In genomic region chr11:104043678-104044239, GRCh38 we compare ENCODE assay signal across 18 cellular contexts. TPM values are rescaled to one million over a fixed set of nuclear protein-coding genes. Genes with fewer than 3 reads are reported as not detected.
DNase-seq lines count a peak whose midpoint lies in the region; ATAC-seq and TF ChIP-seq lines count a peak whose summit lies in the region.
"Had no signal": no experiment of that assay in that cellular context is flagged by ENCODE, and none has a peak within 500 bp of the region (broad histone marks: within the 10 kb centered on the region; RNA-seq: fewer than 3 reads in every experiment).

No MANE protein-coding gene starts in this region.

- peaks cover 8% of the 10 kb centered on the region for H3K4me1 Mint-ChIP-seq in neural crest cell

- H3K27ac Mint-ChIP-seq in neural crest cell (ENCODE audit: unreplicated experiment): peak overlapping the region; percentile 72
- no peak overlapping the region for H3K27ac Mint-ChIP-seq in activated naive CD4-positive, alpha-beta T cell treated with anti-CD3 and anti-CD28 coated beads, Interleukin-2, amount 50 U/mL, for 72 hours
- H3K27ac Mint-ChIP-seq: CD8-positive, alpha-beta T cell had no signal

- no peaks in the 10 kb centered on the region for H3K9me3 Mint-ChIP-seq in neural crest cell
- H3K9me3 Mint-ChIP-seq in activated naive CD4-positive, alpha-beta T cell treated with anti-CD3 and anti-CD28 coated beads, Interleukin-2, amount 50 U/mL, for 72 hours: peaks cover 0 to 5% of the 10 kb centered on the region in 2 donors
- H3K9me3 Mint-ChIP-seq: CD8-positive, alpha-beta T cell had no signal

- H3K27me3 Mint-ChIP-seq in neural crest cell (ENCODE audit: low read depth): no peaks in the 10 kb centered on the region

- ATAC-seq in HG02678 (IDR thresholded peaks at IDR 0.05; ENCODE audit: unreplicated experiment): no peak
- ATAC-seq in activated naive CD4-positive, alpha-beta T cell treated with anti-CD3 and anti-CD28 coated beads, Interleukin-2, amount 50 U/mL, for 72 hours: no peak
- ATAC-seq: CD8-positive, alpha-beta T cell; HepG2 had no signal

- H3K4me3 ChIP-seq in fibroblast of mammary gland (ENCODE audit: control insufficient read depth, low read depth, low read length): no peak overlapping the region
- H3K4me3 ChIP-seq: BLaER1, MG63 had no signal

- TF ChIP-seq CTCF in fibroblast of mammary gland (conservative IDR thresholded peaks at IDR 0.05; ENCODE audit: control insufficient read depth, insufficient read depth, low read depth, low read length) (no peak), neural crest cell (conservative IDR thresholded peaks at IDR 0.05) (no peak)

- H3K4me3 Mint-ChIP-seq in neural crest cell: no peak overlapping the region
- H3K4me3 Mint-ChIP-seq: CD8-positive, alpha-beta T cell had no signal

- no peaks in the 10 kb centered on the region for H3K36me3 Mint-ChIP-seq in neural crest cell (ENCODE audit: low read depth)
- no peaks in the 10 kb centered on the region for H3K36me3 Mint-ChIP-seq in activated naive CD4-positive, alpha-beta T cell treated with anti-CD3 and anti-CD28 coated beads, Interleukin-2, amount 50 U/mL, for 72 hours
- H3K36me3 Mint-ChIP-seq: CD8-positive, alpha-beta T cell had no signal

- DNase-seq in EH (ENCODE audit: low read depth): peak; percentile 15
- DNase-seq in NCI-H226: peak; percentile 57
- peak; percentile 14 for DNase-seq in fibroblast of mammary gland (ENCODE audit: low read depth)
- DNase-seq in neural crest cell (ENCODE audit: low read depth, low spot score): no peak
- no peak for DNase-seq in NCI-H1417 treated with DMSO at 0.1 percent for 48 hours (lab: John Stamatoyannopoulos, UW)
- no peak for DNase-seq in activated effector memory CD4-positive, alpha-beta T cell treated with anti-CD3 and anti-CD28 coated beads, Interleukin-2, amount 50 U/mL, for 16 hours
- DNase-seq in activated naive CD4-positive, alpha-beta T cell treated with anti-CD3 and anti-CD28 coated beads, Interleukin-2, amount 50 U/mL, for 72 hours (ENCODE audit: low spot score in 2 of 2): no peak
- DNase-seq: CD8-positive, alpha-beta T cell; MG63; NCI-H1105 treated with DMSO at 0.1 percent for 48 hours; NCI-H2029; NCI-H2171; NCI-H446 treated with DMSO at 0.1 percent for 48 hours; RPMI8226 had no signal

RNA-seq across cellular contexts. Expression of gene DDI1, which starts 7.3 kb away (rescaled TPM):
- total RNA-seq in neural crest cell: not detected in 2 replicates
- not detected for total RNA-seq in activated naive CD4-positive, alpha-beta T cell treated with anti-CD3 and anti-CD28 coated beads, Interleukin-2, amount 50 U/mL, for 72 hours
- total RNA-seq: CD8-positive, alpha-beta T cell; G401; HepG2 had no signal

Comparison
In these comparisons a context has a peak if more than half of its experiments do, and no peak if none do; other contexts are left out.
1. DNase-seq: peak in EH (single experiment), NCI-H226 (single experiment) and fibroblast of mammary gland (single experiment); none in neural crest cell (single experiment), NCI-H1417 treated with DMSO at 0.1 percent for 48 hours (single experiment), activated effector memory CD4-positive, alpha-beta T cell treated with anti-CD3 and anti-CD28 coated beads, Interleukin-2, amount 50 U/mL, for 16 hours (single experiment) and activated naive CD4-positive, alpha-beta T cell treated with anti-CD3 and anti-CD28 coated beads, Interleukin-2, amount 50 U/mL, for 72 hours (0 of 2).